ENCODE assay signal across 15 cellular contexts in the genomic region with DNA sequence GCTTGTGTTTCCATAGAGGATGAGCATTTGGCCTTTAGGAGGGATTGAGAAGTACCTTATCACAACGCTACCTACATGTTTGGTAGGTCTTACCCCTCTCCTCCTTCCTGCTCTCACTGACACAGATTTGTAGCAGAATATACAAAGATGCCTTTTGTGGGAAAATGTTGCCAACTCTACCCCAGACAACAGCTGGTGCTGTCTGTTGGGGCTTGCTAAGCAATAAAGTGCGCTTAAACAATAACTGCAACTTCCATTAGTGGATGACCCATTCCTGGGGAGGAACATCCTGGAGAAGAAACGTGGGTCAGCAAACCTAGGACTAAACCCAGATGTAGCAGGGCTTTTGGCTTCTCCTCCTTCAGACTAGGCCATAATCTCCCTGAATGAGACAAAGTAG.
A peak's percentile ranks its signal among the peaks of the same experiment; 100 is the strongest.
DNase-seq lines count a peak whose midpoint lies in the region; ATAC-seq and TF ChIP-seq lines count a peak whose summit lies in the region.
"Had no signal": no experiment of that assay in that cellular context is flagged by ENCODE, and none has a peak within 500 bp of the region (broad histone marks: within the 10 kb centered on the region; RNA-seq: fewer than 3 reads in every experiment).

No MANE protein-coding gene starts in this region.

- H4K20me1 ChIP-seq in H9 (ENCODE audit: control insufficient read depth, insufficient read depth, insufficient read length) = no peaks in the 10 kb centered on the region
- no peaks in the 10 kb centered on the region for H4K20me1 ChIP-seq in OCI-LY1 (ENCODE audit: insufficient read depth, low read length)
- H4K20me1 ChIP-seq in osteoblast (ENCODE audit: insufficient read depth, low read length) = no peaks in the 10 kb centered on the region
- H4K20me1 ChIP-seq: BLaER1 had no signal

- H3K23ac ChIP-seq in H9 (ENCODE audit: insufficient read length, low read depth, low read length) = no peak overlapping the region

- WGBS in H9 (ENCODE audit: extremely low coverage, insufficient read length, low lambda C conversion rate) = no CpG with 5 or more reads among the region's 3 CpGs

- no peak overlapping the region for H4K91ac ChIP-seq in H9 (ENCODE audit: insufficient read length, low read depth, low read length)

- H2BK12ac ChIP-seq in H9 (ENCODE audit: insufficient read length, low read depth, low read length) = no peak overlapping the region

- H3K4me2 ChIP-seq in H9 (ENCODE audit: insufficient read depth, insufficient read length, low read length) = no peak overlapping the region
- no peak overlapping the region for H3K4me2 ChIP-seq in OCI-LY1 (ENCODE audit: low read length)
- no peak overlapping the region for H3K4me2 ChIP-seq in osteoblast (ENCODE audit: insufficient read depth, low read length)
- H3K4me2 ChIP-seq: BLaER1 had no signal

- no peak for TF ChIP-seq CTCF in H9 (conservative IDR thresholded peaks at IDR 0.05)
- TF ChIP-seq CTCF in OCI-LY1 (IDR thresholded peaks at IDR 0.05; ENCODE audit: low read length) = no peak
- no peak for TF ChIP-seq CTCF in osteoblast (IDR thresholded peaks at IDR 0.05; ENCODE audit: extremely low read depth, low read depth, low read length)

- no peaks in the 10 kb centered on the region for H3K36me3 ChIP-seq in OCI-LY1 (ENCODE audit: insufficient read depth, low read length)
- H3K36me3 ChIP-seq in osteoblast (ENCODE audit: insufficient read depth, low read length) = no peaks in the 10 kb centered on the region
- H3K36me3 ChIP-seq: BLaER1 had no signal

- H3K79me2 ChIP-seq in H9 (ENCODE audit: insufficient read depth, low read length) (no peaks in the 10 kb centered on the region), OCI-LY1 (ENCODE audit: insufficient read depth, low read length) (no peaks in the 10 kb centered on the region), osteoblast (ENCODE audit: insufficient read depth, low read length) (no peaks in the 10 kb centered on the region)

- H4K5ac ChIP-seq in H9 (ENCODE audit: insufficient read length, low read depth, low read length) = no peak overlapping the region

- no peak overlapping the region for H4K8ac ChIP-seq in H9 (replicated peaks; ENCODE audit: insufficient read length, low read depth, low read length)

- H3K4me1 ChIP-seq in H9 (ENCODE audit: insufficient read depth, low read length) (peaks cover 6% of the 10 kb centered on the region), OCI-LY1 (ENCODE audit: insufficient read depth, low read length, severe bottlenecking) (peaks cover 43% of the 10 kb centered on the region), osteoblast (ENCODE audit: insufficient read depth, low read length) (no peaks in the 10 kb centered on the region)
- H3K4me1 ChIP-seq: BLaER1 had no signal

- no peak overlapping the region for H2BK120ac ChIP-seq in H9 (ENCODE audit: low read depth, low read length, poor library complexity, severe bottlenecking)

- no peaks in the 10 kb centered on the region for H3K23me2 ChIP-seq in H9 (ENCODE audit: insufficient read length, low read depth, low read length, poor library complexity, severe bottlenecking)

- H3K9me3 Mint-ChIP-seq in H9 = peaks cover 0 to 4% of the 10 kb centered on the region in 2 experiments; a peak in 3 of 5 replicates
- peaks cover 0 to 2% of the 10 kb centered on the region in 2 donors for H3K9me3 Mint-ChIP-seq in activated T-cell treated with anti-CD3 and anti-CD28 coated beads, Interleukin-2, amount 50 U/mL, for 72 hours
- H3K9me3 Mint-ChIP-seq: CD4-positive, alpha-beta memory T cell had no signal

- no peak overlapping the region for H3K18ac ChIP-seq in H9 (ENCODE audit: insufficient read length, low read depth, low read length)

- H3K27ac ChIP-seq in H9 (ENCODE audit: insufficient read length, low read depth, low read length) = no peak overlapping the region
- peak overlapping the region; percentile 13 for H3K27ac ChIP-seq in OCI-LY1 (ENCODE audit: low read depth, low read length, poor library complexity, severe bottlenecking)
- no peak overlapping the region for H3K27ac ChIP-seq in osteoblast (ENCODE audit: low read depth, low read length)
- H3K27ac ChIP-seq: BLaER1 had no signal

- H2BK15ac ChIP-seq in H9 (ENCODE audit: low read depth, low read length) = no peak overlapping the region

- H3K79me1 ChIP-seq in H9 (ENCODE audit: insufficient read depth, low read depth, low read length, poor library complexity, severe bottlenecking) = no peaks in the 10 kb centered on the region

- H3K27me3 Mint-ChIP-seq in H9 (ENCODE audit: low read depth) = no peaks in the 10 kb centered on the region
- H3K27me3 Mint-ChIP-seq in activated T-cell treated with anti-CD3 and anti-CD28 coated beads, Interleukin-2, amount 50 U/mL, for 72 hours (ENCODE audit: low read depth) = no peaks in the 10 kb centered on the region
- H3K27me3 Mint-ChIP-seq: CD4-positive, alpha-beta memory T cell had no signal

- no peak overlapping the region for H3K14ac ChIP-seq in H9 (ENCODE audit: insufficient read depth, low read length)

- no peak overlapping the region for H2AK5ac ChIP-seq in H9 (ENCODE audit: insufficient read length, low read length)

- 0 out of 7 replicates have a peak overlapping the region, but pooled peaks of 2 of the 3 experiments have one; percentile 15 to 46 for H3K27ac Mint-ChIP-seq in H9
- H3K27ac Mint-ChIP-seq in activated T-cell treated with anti-CD3 and anti-CD28 coated beads, Interleukin-2, amount 50 U/mL, for 72 hours = no peak overlapping the region
- H3K27ac Mint-ChIP-seq: CD14-positive monocyte; CD4-positive, alpha-beta memory T cell had no signal

- H3K9ac ChIP-seq in H9 (ENCODE audit: extremely low read depth, insufficient read length, low read length) = no peak overlapping the region
- H3K9ac ChIP-seq in OCI-LY1 (ENCODE audit: low read length) = no peak overlapping the region
- H3K9ac ChIP-seq: BLaER1 had no signal

- no peak overlapping the region for H2BK20ac ChIP-seq in H9 (ENCODE audit: low read depth, low read length, poor library complexity, severe bottlenecking)

- H3K9me3 ChIP-seq in H9 (ENCODE audit: control insufficient read depth, low read depth, low read length) (no peaks in the 10 kb centered on the region), OCI-LY1 (ENCODE audit: low read length) (no peaks in the 10 kb centered on the region), osteoblast (ENCODE audit: low read depth, low read length) (no peaks in the 10 kb centered on the region)

- no peaks in the 10 kb centered on the region for H3K9me2 ChIP-seq in OCI-LY1 (ENCODE audit: low read depth, low read length)

- H2BK5ac ChIP-seq in H9 (ENCODE audit: insufficient read length, low read length) = no peak overlapping the region

- no peak overlapping the region for H3K56ac ChIP-seq in H9 (ENCODE audit: insufficient read length, low read depth, low read length)

- H2AFZ ChIP-seq in H9 (ENCODE audit: low read length) (no peak overlapping the region), OCI-LY1 (ENCODE audit: low read length) (no peak overlapping the region), osteoblast (ENCODE audit: low read length) (no peak overlapping the region)

- H3K4me3 ChIP-seq in OCI-LY1 (ENCODE audit: low read depth, low read length, poor library complexity, severe bottlenecking) = no peak overlapping the region
- H3K4me3 ChIP-seq in osteoblast (ENCODE audit: insufficient read depth, low read length) = no peak overlapping the region
- H3K4me3 ChIP-seq: BLaER1 had no signal

- no peak overlapping the region for H3T11ph ChIP-seq in H9 (ENCODE audit: low read length)

- H3K4me3 Mint-ChIP-seq in H9 = no peak overlapping the region
- H3K4me3 Mint-ChIP-seq in activated T-cell treated with anti-CD3 and anti-CD28 coated beads, Interleukin-2, amount 50 U/mL, for 72 hours = no peak overlapping the region
- H3K4me3 Mint-ChIP-seq: CD14-positive monocyte; CD4-positive, alpha-beta memory T cell had no signal

- no peak for ATAC-seq in activated T-cell treated with anti-CD3 and anti-CD28 coated beads, Interleukin-2, amount 50 U/mL, for 72 hours (replicated peaks in 1 of 2)

- peaks cover 37 to 45% of the 10 kb centered on the region in 2 experiments for H3K4me1 Mint-ChIP-seq in H9
- H3K4me1 Mint-ChIP-seq in activated T-cell treated with anti-CD3 and anti-CD28 coated beads, Interleukin-2, amount 50 U/mL, for 72 hours (ENCODE audit: low read depth) = no peaks in the 10 kb centered on the region
- H3K4me1 Mint-ChIP-seq: CD14-positive monocyte; CD4-positive, alpha-beta memory T cell had no signal

- DNase-seq in H9 (no peak), myocyte (ENCODE audit: low read depth) (peak; percentile 37), osteoblast (ENCODE audit: insufficient read length, low spot score, missing footprints) (peak; percentile 15), pons (ENCODE audit: low spot score) (no peak), NCI-H748 treated with DMSO at 0.1 percent for 48 hours (lab: John Stamatoyannopoulos, UW) (no peak)
- no peak for DNase-seq in activated T-cell treated with anti-CD3 and anti-CD28 coated beads, Interleukin-2, amount 50 U/mL, for 72 hours
- DNase-seq: 8988T; CD4-positive, alpha-beta memory T cell; DMS153; DMS79; GF-D8; HCEC 1CT had no signal

- no peaks in the 10 kb centered on the region for H3K27me3 ChIP-seq in H9 (ENCODE audit: insufficient read depth, low read length)
- no peaks in the 10 kb centered on the region for H3K27me3 ChIP-seq in OCI-LY1 (ENCODE audit: insufficient read depth, low read length)
- no peaks in the 10 kb centered on the region for H3K27me3 ChIP-seq in osteoblast (ENCODE audit: insufficient read depth, low read length)
- H3K27me3 ChIP-seq: BLaER1 had no signal

- no peak overlapping the region for H3K4ac ChIP-seq in H9 (ENCODE audit: low read depth, low read length)

- H3F3A ChIP-seq in OCI-LY1 (ENCODE audit: insufficient read depth, low read length) = no peaks in the 10 kb centered on the region

- H3K36me3 Mint-ChIP-seq in H9 (ENCODE audit: insufficient read depth in 1 of 3, low read depth in 3 of 3) = peaks cover 6 to 12% (median 7%) of the 10 kb centered on the region in 3 experiments
- H3K36me3 Mint-ChIP-seq in activated T-cell treated with anti-CD3 and anti-CD28 coated beads, Interleukin-2, amount 50 U/mL, for 72 hours (ENCODE audit: insufficient read depth in 2 of 2) = no peaks in the 10 kb centered on the region
- H3K36me3 Mint-ChIP-seq: CD14-positive monocyte; CD4-positive, alpha-beta memory T cell had no signal

Comparison
In these comparisons a context has a peak if more than half of its experiments do, and no peak if none do; other contexts are left out.
1. DNase-seq: peak in myocyte (single experiment) and osteoblast (single experiment); none in H9 (single experiment), pons (single experiment), NCI-H748 treated with DMSO at 0.1 percent for 48 hours (single experiment) and activated T-cell treated with anti-CD3 and anti-CD28 coated beads, Interleukin-2, amount 50 U/mL, for 72 hours (0 of 2).